12 cellular contexts compared by ENCODE assay signal in the genomic region with DNA sequence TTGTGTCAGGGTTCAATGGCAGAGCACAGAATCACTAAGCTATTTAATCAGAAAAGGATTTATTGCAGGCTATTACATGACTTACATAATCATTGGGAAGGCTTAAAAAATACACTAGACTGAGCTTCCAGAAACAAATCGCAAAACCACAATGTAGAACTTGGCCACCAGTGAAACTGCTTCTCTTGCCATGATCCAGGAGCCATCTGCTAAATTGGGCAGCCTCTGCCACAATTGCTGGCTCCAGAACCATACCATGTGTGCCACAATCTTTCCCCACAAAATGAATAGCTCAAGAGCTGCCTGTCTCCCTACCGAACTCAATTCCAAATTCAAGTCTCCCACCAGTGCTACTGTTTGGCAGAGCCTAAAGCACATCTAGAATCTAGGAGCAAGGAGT. TPM values are rescaled to one million over a fixed set of nuclear protein-coding genes. Genes with fewer than 3 reads are reported as not detected.
DNase-seq lines count a peak whose midpoint lies in the region; ATAC-seq and TF ChIP-seq lines count a peak whose summit lies in the region.
"Had no signal": no experiment of that assay in that cellular context is flagged by ENCODE, and none has a peak within 500 bp of the region (broad histone marks: within the 10 kb centered on the region; RNA-seq: fewer than 3 reads in every experiment).

No MANE protein-coding gene starts in this region.

- H3K36me3 Mint-ChIP-seq in activated CD8-positive, alpha-beta T cell treated with anti-CD3 and anti-CD28 coated beads, Interleukin-2, amount 10 ng/mL, durations not matched to agents 7 days and 5 days (ENCODE audit: low read depth) = no peaks in the 10 kb centered on the region
- H3K36me3 Mint-ChIP-seq in naive B cell = no peaks in the 10 kb centered on the region
- H3K36me3 Mint-ChIP-seq: type B pancreatic cell had no signal

- TF ChIP-seq CTCF in KMS-11 (conservative IDR thresholded peaks at IDR 0.05; ENCODE audit: low read depth, low read length) = no peak

- no peak for ATAC-seq in activated CD8-positive, alpha-beta T cell treated with anti-CD3 and anti-CD28 coated beads, Interleukin-2, amount 10 ng/mL, durations not matched to agents 7 days and 5 days
- ATAC-seq in naive B cell (ENCODE audit: low read depth in 2 of 2) = no peak

- H3K36me3 ChIP-seq in KMS-11 (ENCODE audit: insufficient read depth) = no peaks in the 10 kb centered on the region

- H3K27ac Mint-ChIP-seq in activated CD8-positive, alpha-beta T cell treated with anti-CD3 and anti-CD28 coated beads, Interleukin-2, amount 10 ng/mL, durations not matched to agents 7 days and 5 days = peak overlapping the region; percentile 89
- peak overlapping the region in 4 of 6 donors; percentile 54 to 94 (median 82) for H3K27ac Mint-ChIP-seq in naive B cell
- H3K27ac Mint-ChIP-seq: type B pancreatic cell had no signal

- POLR2A ChIA-PET in activated CD8-positive, alpha-beta T cell treated with anti-CD3 and anti-CD28 coated beads, Interleukin-2, amount 10 ng/mL, durations not matched to agents 7 days and 5 days (lab: Charles Lee) = interaction anchor here (0.5 to 6.5 kb wide), 4 partner anchors 9 to 120 kb away, joined by 3 to 68 read pairs (median 7); a partner anchor contains a TSS

- peak overlapping the region; percentile 93 for H3K4me2 ChIP-seq in KMS-11

- H4K20me1 ChIP-seq in KMS-11 (ENCODE audit: insufficient read depth) = no peaks in the 10 kb centered on the region

- H3K4me1 ChIP-seq in KMS-11 (ENCODE audit: low read depth, poor library complexity, severe bottlenecking) = peaks cover 47% of the 10 kb centered on the region

- H3K27me3 ChIP-seq in KMS-11 (ENCODE audit: insufficient read depth, low read depth) = no peaks in the 10 kb centered on the region; the same call in 1 of the 2 replicates

- no peaks in the 10 kb centered on the region for H3K9me3 Mint-ChIP-seq in activated CD8-positive, alpha-beta T cell treated with anti-CD3 and anti-CD28 coated beads, Interleukin-2, amount 10 ng/mL, durations not matched to agents 7 days and 5 days (ENCODE audit: insufficient read depth)
- no peaks in the 10 kb centered on the region for H3K9me3 Mint-ChIP-seq in naive B cell
- H3K9me3 Mint-ChIP-seq: type B pancreatic cell had no signal

- no peak overlapping the region for H2AFZ ChIP-seq in KMS-11 (ENCODE audit: low read depth)

- no peaks in the 10 kb centered on the region for H3K27me3 Mint-ChIP-seq in activated CD8-positive, alpha-beta T cell treated with anti-CD3 and anti-CD28 coated beads, Interleukin-2, amount 10 ng/mL, durations not matched to agents 7 days and 5 days (ENCODE audit: low read depth)
- peaks cover 0 to 3% (median 0%) of the 10 kb centered on the region in 3 donors for H3K27me3 Mint-ChIP-seq in naive B cell
- H3K27me3 Mint-ChIP-seq: type B pancreatic cell had no signal

- no peak overlapping the region for H3K27ac ChIP-seq in KMS-11
- H3K27ac ChIP-seq: 22Rv1 had no signal

- CTCF ChIA-PET in activated CD8-positive, alpha-beta T cell treated with anti-CD3 and anti-CD28 coated beads, Interleukin-2, amount 10 ng/mL, durations not matched to agents 7 days and 5 days (lab: Charles Lee) = interaction anchor here (1.0 to 2.2 kb wide), 5 partner anchors 8 to 52 kb away, joined by 4 to 17 read pairs (median 7); a partner anchor contains a TSS

- no peak overlapping the region for H3K4me3 ChIP-seq in KMS-11 (IDR thresholded peaks at IDR 0.05; ENCODE audit: insufficient read depth, low read depth, low read length)

- no peak overlapping the region for H3K9ac ChIP-seq in KMS-11

- DNase-seq in DMS 273 (lab: John Stamatoyannopoulos, UW; ENCODE audit: unreplicated experiment) (peak; percentile 54), DMS 273 treated with DMSO at 0.1 percent for 48 hours (lab: John Stamatoyannopoulos, UW) (no peak), naive B cell (no peak), NCI-H69 (lab: John Stamatoyannopoulos, UW) (no peak), AG20443 (ENCODE audit: low spot score) (no peak), DMS114 treated with DMSO at 0.1 percent for 48 hours (lab: John Stamatoyannopoulos, UW; ENCODE audit: unreplicated experiment) (no peak)
- DNase-seq in activated CD8-positive, alpha-beta T cell treated with anti-CD3 and anti-CD28 coated beads, Interleukin-2, amount 10 ng/mL, durations not matched to agents 7 days and 5 days = no peak
- DNase-seq: activated gamma-delta T cell treated with Interleukin-2 at 50 U/mL for 16 hours, NCI-H345 had no signal

- peaks cover 70% of the 10 kb centered on the region for H3K4me1 Mint-ChIP-seq in activated CD8-positive, alpha-beta T cell treated with anti-CD3 and anti-CD28 coated beads, Interleukin-2, amount 10 ng/mL, durations not matched to agents 7 days and 5 days (ENCODE audit: low read depth)
- H3K4me1 Mint-ChIP-seq in naive B cell = peaks cover 17 to 27% (median 24%) of the 10 kb centered on the region in 3 donors

- peak overlapping the region; percentile 77 for H3K4me3 Mint-ChIP-seq in activated CD8-positive, alpha-beta T cell treated with anti-CD3 and anti-CD28 coated beads, Interleukin-2, amount 10 ng/mL, durations not matched to agents 7 days and 5 days
- peak overlapping the region in 7 of 8 donors; percentile 63 to 90 (median 78) for H3K4me3 Mint-ChIP-seq in naive B cell
- H3K4me3 Mint-ChIP-seq: type B pancreatic cell had no signal

- no peaks in the 10 kb centered on the region for H3K79me2 ChIP-seq in KMS-11 (ENCODE audit: insufficient read depth, low read depth)

RNA-seq across cellular contexts. Expression of a gene that starts 9.8 kb away (rescaled TPM):
- total RNA-seq in activated CD8-positive, alpha-beta T cell treated with anti-CD3 and anti-CD28 coated beads, Interleukin-2, amount 10 ng/mL, durations not matched to agents 7 days and 5 days = 100 to 1,000 TPM in 1 of 2 experiments, 10 to 100 TPM in 1; 98.4 to 105 TPM
- polyA plus RNA-seq in naive B cell (ENCODE audit: low read depth in 6 of 6) = 10 to 100 TPM; 16.2 to 38.2 (median 32.9) TPM

RNA-seq across cellular contexts. Expression of a gene that starts 58.8 kb away (rescaled TPM):
- total RNA-seq in activated CD8-positive, alpha-beta T cell treated with anti-CD3 and anti-CD28 coated beads, Interleukin-2, amount 10 ng/mL, durations not matched to agents 7 days and 5 days = 10 to 100 TPM; 93.0 to 96.0 TPM
- polyA plus RNA-seq in naive B cell (ENCODE audit: low read depth in 6 of 6) = 10 to 100 TPM in 5 of 6 donors, 1 to 10 TPM in 1; 9.9 to 98.7 (median 15.5) TPM
